14 cellular contexts compared by ENCODE assay signal in the genomic region with DNA sequence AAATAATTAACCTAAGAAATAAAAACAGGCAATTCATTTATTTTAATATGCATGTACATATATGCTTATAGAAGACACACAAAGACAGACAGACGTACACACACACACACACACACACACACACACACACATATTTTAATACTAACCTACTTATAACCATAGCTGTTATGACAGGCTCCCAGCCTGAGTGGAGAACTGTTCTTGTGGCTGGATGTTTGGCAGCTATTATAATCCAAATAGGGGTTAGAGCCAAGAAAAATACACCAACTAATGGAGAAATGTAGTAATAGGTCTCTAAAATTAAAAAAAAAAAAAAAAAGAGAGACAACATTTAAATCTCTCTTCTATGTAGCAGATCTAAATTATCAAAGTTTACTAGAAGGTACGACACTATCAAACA.
DNase-seq lines count a peak whose midpoint lies in the region; ATAC-seq and TF ChIP-seq lines count a peak whose summit lies in the region.
"Had no signal": no experiment of that assay in that cellular context is flagged by ENCODE, and none has a peak within 500 bp of the region (broad histone marks: within the 10 kb centered on the region; RNA-seq: fewer than 3 reads in every experiment).

No MANE protein-coding gene starts in this region.

- H3K9me3 ChIP-seq in right atrium auricular region (no peaks in the 10 kb centered on the region), right cardiac atrium (ENCODE audit: control insufficient read depth, low read length) (no peaks in the 10 kb centered on the region), aorta (ENCODE audit: control insufficient read depth, low read length) (no peaks in the 10 kb centered on the region)
- H3K9me3 ChIP-seq: esophagus squamous epithelium, tibial nerve had no signal

- no peak overlapping the region for H3K4me3 ChIP-seq in right atrium auricular region
- no peak overlapping the region for H3K4me3 ChIP-seq in brain microvascular endothelial cell (ENCODE audit: low read depth, low read length)
- no peak overlapping the region for H3K4me3 ChIP-seq in right cardiac atrium (ENCODE audit: low read length)
- no peak overlapping the region for H3K4me3 ChIP-seq in aorta (ENCODE audit: low read length in 2 of 2)
- H3K4me3 ChIP-seq: esophagus squamous epithelium, skin epidermis, tibial nerve had no signal

- H3K27me3 ChIP-seq in right atrium auricular region (no peaks in the 10 kb centered on the region), brain microvascular endothelial cell (replicated peaks) (no peaks in the 10 kb centered on the region), right cardiac atrium (ENCODE audit: control insufficient read depth, insufficient read depth) (no peaks in the 10 kb centered on the region), aorta (ENCODE audit: control insufficient read depth in 1 of 2, insufficient read depth in 2 of 2, low read length in 1 of 2) (no peaks in the 10 kb centered on the region)
- H3K27me3 ChIP-seq: esophagus squamous epithelium, tibial nerve had no signal

- TF ChIP-seq CTCF in right atrium auricular region (IDR thresholded peaks at IDR 0.05) (no peak), brain microvascular endothelial cell (IDR thresholded peaks at IDR 0.05; ENCODE audit: low read depth, low read length, missing control alignments) (no peak)

- DNase-seq in Right ventricle myocardium inferior (ENCODE audit: missing footprints), result no peak
- DNase-seq in right atrium auricular region (ENCODE audit: low spot score), result no peak
- DNase-seq in brain microvascular endothelial cell, result peak; percentile 79
- no peak for DNase-seq in right cardiac atrium
- peak in 1 of 2 donors; percentile 48 for DNase-seq in aorta
- DNase-seq in DMS153 treated with DMSO at 0.1 percent for 48 hours (lab: John Stamatoyannopoulos, UW; ENCODE audit: unreplicated experiment), result no peak
- DNase-seq in SIG-M5 (lab: John Stamatoyannopoulos, UW), result no peak
- DNase-seq in NCI-H69 (lab: John Stamatoyannopoulos, UW), result no peak
- DNase-seq: activated effector memory CD4-positive, alpha-beta T cell treated with anti-CD3 and anti-CD28 coated beads, Interleukin-2, amount 50 U/mL, for 16 hours; esophagus squamous epithelium; NCI-H1092; SHP77 treated with DMSO at 0.1 percent for 48 hours had no signal

- intact Hi-C loops in Right ventricle myocardium inferior (cut with DNase I) (no loop called here), right cardiac atrium (cut with DNase I) (no loop called here), aorta (cut with DNase I) (loop anchor here (10.0 kb wide), 2 partner anchors 51 to 651 kb away; partner anchors contain the start of gene TXNRD1 (in 1 of the 2))

- H3K27ac ChIP-seq in right atrium auricular region, result no peak overlapping the region
- no peak overlapping the region for H3K27ac ChIP-seq in brain microvascular endothelial cell
- H3K27ac ChIP-seq in right cardiac atrium (ENCODE audit: low read length), result no peak overlapping the region
- H3K27ac ChIP-seq in aorta (ENCODE audit: low read depth in 1 of 2, low read length in 2 of 2), result no peak overlapping the region
- H3K27ac ChIP-seq: esophagus squamous epithelium, skin epidermis, tibial nerve had no signal

- H3K4me1 ChIP-seq in right atrium auricular region (peaks cover 0 to 18% of the 10 kb centered on the region in 2 donors), right cardiac atrium (ENCODE audit: control insufficient read depth, insufficient read depth, low read length) (peaks cover 2% of the 10 kb centered on the region), aorta (ENCODE audit: control insufficient read depth in 1 of 2, insufficient read depth in 2 of 2, low read length in 2 of 2) (peaks cover 6 to 10% of the 10 kb centered on the region in 2 donors)
- H3K4me1 ChIP-seq: esophagus squamous epithelium had no signal

- WGBS in right cardiac atrium, result 50% methylated on average over 2 of the region's 2 CpGs
- 2 to 7% methylated on average over 2 of the region's 2 CpGs for WGBS in aorta, 2 donors

- H3K36me3 ChIP-seq in right atrium auricular region, result no peaks in the 10 kb centered on the region
- no peaks in the 10 kb centered on the region for H3K36me3 ChIP-seq in brain microvascular endothelial cell (replicated peaks)
- H3K36me3 ChIP-seq in aorta (ENCODE audit: control insufficient read depth in 1 of 2, insufficient read depth in 2 of 2, low read length in 1 of 2), result no peaks in the 10 kb centered on the region
- H3K36me3 ChIP-seq: esophagus squamous epithelium, tibial nerve had no signal

- ATAC-seq in Right ventricle myocardium inferior (peak; percentile 52), right cardiac atrium (peak; percentile 80 to 89), aorta (ENCODE audit: low FRiP score) (peak; percentile 82)

- in situ Hi-C loops in brain microvascular endothelial cell (cut with HindIII; ENCODE audit: low pct_ligation_motif_present, low sequenced_read_pairs), result no loop called here

Comparison
In these comparisons a context has a peak if more than half of its experiments do, and no peak if none do; other contexts are left out.
1. intact Hi-C loops: an anchor here in aorta (10.0 kb wide); none called in Right ventricle myocardium inferior and right cardiac atrium.